In genomic region chr1:89844860-89845259, GRCh38 we compare ENCODE assay signal across 2 cellular contexts.
TF ChIP-seq lines count a peak whose summit lies in the region.

No MANE protein-coding gene starts in this region.

TF ChIP-seq in A549, 52 proteins besides CTCF, POLR2A, EP300 and RAD21 (continued from another document):
- no peak for TF ChIP-seq TFCP2L1 (CRISPR knock-in tag; IDR thresholded peaks at IDR 0.05)
- no peak for TF ChIP-seq CHD2 (IDR thresholded peaks at IDR 0.05; ENCODE audit: low read length, partially characterized antibody)
- no peak for TF ChIP-seq CHD4 (IDR thresholded peaks at IDR 0.05; ENCODE audit: borderline replicate concordance)
- TF ChIP-seq ZSCAN20 (CRISPR knock-in tag; IDR thresholded peaks at IDR 0.05), result no peak
- TF ChIP-seq JUNB (IDR thresholded peaks at IDR 0.05), result no peak
TF ChIP-seq in A549: peak in this region for 0.

TF ChIP-seq in GM23338, 12 proteins besides CTCF, POLR2A, EP300 and RAD21 (continued from another document):
- TF ChIP-seq REST (IDR thresholded peaks at IDR 0.05; ENCODE audit: unreplicated experiment) (no peak), ZNF114 (CRISPR knock-in tag; IDR thresholded peaks at IDR 0.05) (no peak), STAT1 (IDR thresholded peaks at IDR 0.05; ENCODE audit: unreplicated experiment) (no peak)
